In the genomic region with DNA sequence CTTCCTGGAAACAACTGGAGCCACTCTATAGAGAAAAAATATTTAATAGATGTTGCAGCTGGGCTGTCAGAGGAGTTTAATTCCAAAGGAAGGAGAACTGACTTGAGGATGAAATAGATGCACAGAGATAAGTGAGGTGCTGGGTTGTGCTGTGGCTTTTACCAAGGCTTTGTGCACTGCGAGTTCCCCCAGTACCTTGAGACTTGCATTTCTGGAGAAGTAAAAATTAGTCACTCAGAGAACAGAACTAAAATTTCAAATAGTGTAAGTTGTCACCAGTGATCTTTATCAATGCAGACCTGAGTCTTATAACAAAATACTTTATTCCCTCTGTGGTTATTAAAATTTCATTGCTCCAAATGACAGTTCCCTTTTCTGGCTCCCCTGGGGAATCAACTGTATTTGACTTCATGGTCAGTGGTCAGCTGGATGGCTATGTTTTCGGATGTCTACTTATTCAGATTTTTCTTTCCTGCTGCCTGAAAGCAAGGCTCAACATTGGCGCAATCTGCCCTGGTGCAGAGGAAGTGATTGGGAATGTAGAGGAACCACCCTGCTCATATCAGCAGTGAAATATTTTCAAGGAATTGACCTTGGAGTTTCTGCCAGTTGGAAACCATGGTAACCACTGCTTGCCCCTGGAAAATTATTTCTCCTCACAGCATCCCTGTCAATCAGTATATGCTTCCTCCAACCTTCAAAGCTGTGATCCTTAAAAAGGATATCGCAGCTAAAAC, we compare ENCODE assay signal across 26 cellular contexts.
"Had no signal": no experiment of that assay in that cellular context is flagged by ENCODE, and none has a peak within 500 bp of the region (broad histone marks: within the 10 kb centered on the region; RNA-seq: fewer than 3 reads in every experiment).

No MANE protein-coding gene starts in this region.

- H3K9me3 Mint-ChIP-seq: activated CD4-positive, alpha-beta memory T cell treated with anti-CD3 and anti-CD28 coated beads, Interleukin-2, amount 10 ng/mL, durations not matched to agents 7 days and 5 days; activated naive CD4-positive, alpha-beta T cell treated with anti-CD3 and anti-CD28 coated beads, Interleukin-2, amount 10 ng/mL, durations not matched to agents 7 days and 5 days; activated T-helper 17 cell treated with anti-CD3 and anti-CD28 coated beads, Interleukin-2, amount 50 U/mL, for 72 hours had no signal

- H3K4me1 Mint-ChIP-seq: activated CD4-positive, alpha-beta memory T cell treated with anti-CD3 and anti-CD28 coated beads, Interleukin-2, amount 10 ng/mL, durations not matched to agents 7 days and 5 days; activated CD4-positive, alpha-beta T cell treated with anti-CD3 and anti-CD28 coated beads for 36 hours; activated naive CD4-positive, alpha-beta T cell treated with anti-CD3 and anti-CD28 coated beads, Interleukin-2, amount 10 ng/mL, durations not matched to agents 7 days and 5 days; activated naive CD8-positive, alpha-beta T cell treated with anti-CD3 and anti-CD28 coated beads for 36 hours; activated T-helper 17 cell treated with anti-CD3 and anti-CD28 coated beads, Interleukin-2, amount 50 U/mL, for 72 hours; T-cell had no signal

- H3K9me3 ChIP-seq: breast epithelium, MG63 had no signal

- H3K4me3 ChIP-seq: breast epithelium, MG63, SK-N-MC had no signal

- H3K4me1 ChIP-seq: breast epithelium had no signal

- H3K36me3 Mint-ChIP-seq: activated naive CD4-positive, alpha-beta T cell treated with anti-CD3 and anti-CD28 coated beads, Interleukin-2, amount 10 ng/mL, durations not matched to agents 7 days and 5 days; activated naive CD8-positive, alpha-beta T cell treated with anti-CD3 and anti-CD28 coated beads for 36 hours; T-cell had no signal

- H3K4me2 ChIP-seq: KMS-11 had no signal

- H3K4me3 Mint-ChIP-seq: activated CD4-positive, alpha-beta memory T cell treated with anti-CD3 and anti-CD28 coated beads, Interleukin-2, amount 10 ng/mL, durations not matched to agents 7 days and 5 days; activated CD4-positive, alpha-beta T cell treated with anti-CD3 and anti-CD28 coated beads for 36 hours; activated naive CD4-positive, alpha-beta T cell treated with anti-CD3 and anti-CD28 coated beads, Interleukin-2, amount 10 ng/mL, durations not matched to agents 7 days and 5 days; activated naive CD8-positive, alpha-beta T cell treated with anti-CD3 and anti-CD28 coated beads for 36 hours; activated T-helper 17 cell treated with anti-CD3 and anti-CD28 coated beads, Interleukin-2, amount 50 U/mL, for 72 hours; T-cell had no signal

- H3K27me3 ChIP-seq: breast epithelium, MG63 had no signal

- H3K27ac Mint-ChIP-seq: activated CD4-positive, alpha-beta memory T cell treated with anti-CD3 and anti-CD28 coated beads, Interleukin-2, amount 10 ng/mL, durations not matched to agents 7 days and 5 days; activated CD4-positive, alpha-beta T cell treated with anti-CD3 and anti-CD28 coated beads for 36 hours; activated naive CD4-positive, alpha-beta T cell treated with anti-CD3 and anti-CD28 coated beads, Interleukin-2, amount 10 ng/mL, durations not matched to agents 7 days and 5 days; activated naive CD8-positive, alpha-beta T cell treated with anti-CD3 and anti-CD28 coated beads for 36 hours; activated T-helper 17 cell treated with anti-CD3 and anti-CD28 coated beads, Interleukin-2, amount 50 U/mL, for 72 hours; T-cell had no signal

- H3K27ac ChIP-seq: breast epithelium, KMS-11, SK-N-MC, WERI-Rb-1 had no signal

- H3K36me3 ChIP-seq: breast epithelium, MG63, WERI-Rb-1 had no signal

- DNase-seq: activated CD4-positive, alpha-beta memory T cell treated with anti-CD3 and anti-CD28 coated beads, Interleukin-2, amount 10 ng/mL, durations not matched to agents 7 days and 5 days; activated CD4-positive, alpha-beta T cell treated with anti-CD3 and anti-CD28 coated beads for 36 hours; activated CD4-positive, alpha-beta T cell treated with anti-CD3 and anti-CD28 coated beads, Interleukin-2, amount 50 U/mL, for 1 hour; activated gamma-delta T cell treated with Interleukin-2 at 50 U/mL for 16 hours; activated naive CD4-positive, alpha-beta T cell treated with anti-CD3 and anti-CD28 coated beads, Interleukin-2, amount 10 ng/mL, durations not matched to agents 7 days and 5 days; activated naive CD8-positive, alpha-beta T cell treated with anti-CD3 and anti-CD28 coated beads for 36 hours; activated T-cell treated with anti-CD3 and anti-CD28 coated beads for 4 hours; activated T-cell treated with anti-CD3 and anti-CD28 coated beads, Interleukin-2, amount 50 U/mL, for 48 hours; caudate nucleus; MG63; NCI-H1105; NCI-H1436; NCI-H2081; NCI-H2171; NCI-H2227 treated with DMSO at 0.1 percent for 48 hours; NCI-H774; NK-92 treated with Interleukin-12 subunit alpha and Interleukin-12 subunit beta, amount 100 ng/mL, for 24 hours; OCI-M1; RPMI8226; T-cell; T1000 had no signal
